In genomic region chr4:179116581-179116980, GRCh38 we compare ENCODE assay signal across 11 cellular contexts.
"Had no signal": no experiment of that assay in that cellular context is flagged by ENCODE, and none has a peak within 500 bp of the region (broad histone marks: within the 10 kb centered on the region; RNA-seq: fewer than 3 reads in every experiment).

No MANE protein-coding gene starts in this region.

- FAIRE-seq: H1, H54 had no signal

- H3K4me3 Mint-ChIP-seq: GM23338, H9, HFFc6 had no signal

- H2AFZ ChIP-seq: GM23248, GM23338 had no signal

- H3K9me3 Mint-ChIP-seq: GM23338, H9 had no signal

- DNase-seq: GM23248, GOT3, H7, H9, HCEC 1CT, HFFc6 had no signal

- ATAC-seq: GM23338, HCT116 had no signal

- H3K27ac ChIP-seq: GM23248 had no signal

- H3K4me1 ChIP-seq: HAP-1 had no signal

- H3K9ac ChIP-seq: GM23248 had no signal

- H3K4me3 ChIP-seq: GM23248, GM23338, HAP-1 had no signal

- H3K9me3 ChIP-seq: HAP-1 had no signal

- H3K36me3 ChIP-seq: HAP-1 had no signal

- H3K27ac Mint-ChIP-seq: HFFc6 had no signal
